Comparison of ENCODE assay signal across 17 cellular contexts in genomic region chr12:56494481-56494880, GRCh38. TPM values are rescaled to one million over a fixed set of nuclear protein-coding genes. Genes with fewer than 3 reads are reported as not detected.
"Had no signal": no experiment of that assay in that cellular context is flagged by ENCODE, and none has a peak within 500 bp of the region (broad histone marks: within the 10 kb centered on the region; RNA-seq: fewer than 3 reads in every experiment).

No MANE protein-coding gene starts in this region.

RNA-seq across cellular contexts. Expression of gene GLS2, which starts 6.5 kb away (rescaled TPM):
- total RNA-seq: mesenteric fat pad, myocyte had no signal

RNA-seq across cellular contexts. Expression of gene MIP, which starts 40.0 kb away (rescaled TPM):
- total RNA-seq: hepatocyte; kidney epithelial cell; left colon; left lung; left ventricle myocardium inferior; left ventricle myocardium superior; lower leg skin; lower lobe of right lung; lung; mesenteric fat pad; mesothelial cell of epicardium; mononuclear cell; mucosa of descending colon; mucosa of gallbladder; naive thymus-derived CD4-positive, alpha-beta T cell had no signal
- polyA plus RNA-seq: hepatocyte; keratinocyte; naive thymus-derived CD4-positive, alpha-beta T cell had no signal
